ENCODE assay signal across 1 cellular context in genomic region chr17:80952291-80952690, GRCh38.
TF ChIP-seq lines count a peak whose summit lies in the region.

No MANE protein-coding gene starts in this region.

TF ChIP-seq in WTC11, 78 proteins besides CTCF, POLR2A, EP300 and RAD21 (continued from another document):
- TF ChIP-seq IRF1 (CRISPR knock-in tag; IDR thresholded peaks at IDR 0.05) (no peak), CDX4 (CRISPR knock-in tag; IDR thresholded peaks at IDR 0.05; ENCODE audit: borderline replicate concordance) (no peak), JAZF1 (CRISPR knock-in tag; IDR thresholded peaks at IDR 0.05) (no peak), FOXJ3 (CRISPR knock-in tag; IDR thresholded peaks at IDR 0.05; ENCODE audit: borderline replicate concordance) (no peak), NR3C1 (CRISPR knock-in tag; conservative IDR thresholded peaks at IDR 0.05; ENCODE audit: low read depth) (no peak), ATF6 (CRISPR knock-in tag; IDR thresholded peaks at IDR 0.05) (no peak), HMGA2 (CRISPR knock-in tag; IDR thresholded peaks at IDR 0.05) (no peak), JUN (CRISPR knock-in tag; IDR thresholded peaks at IDR 0.05) (no peak), MLX (CRISPR knock-in tag; IDR thresholded peaks at IDR 0.05) (no peak), PRRX2 (CRISPR knock-in tag; IDR thresholded peaks at IDR 0.05) (no peak), STAT6 (CRISPR knock-in tag; conservative IDR thresholded peaks at IDR 0.05; ENCODE audit: low read depth) (no peak)
TF ChIP-seq in WTC11: peak in this region for 0.
